Comparison of ENCODE assay signal across 38 cellular contexts in the genomic region with DNA sequence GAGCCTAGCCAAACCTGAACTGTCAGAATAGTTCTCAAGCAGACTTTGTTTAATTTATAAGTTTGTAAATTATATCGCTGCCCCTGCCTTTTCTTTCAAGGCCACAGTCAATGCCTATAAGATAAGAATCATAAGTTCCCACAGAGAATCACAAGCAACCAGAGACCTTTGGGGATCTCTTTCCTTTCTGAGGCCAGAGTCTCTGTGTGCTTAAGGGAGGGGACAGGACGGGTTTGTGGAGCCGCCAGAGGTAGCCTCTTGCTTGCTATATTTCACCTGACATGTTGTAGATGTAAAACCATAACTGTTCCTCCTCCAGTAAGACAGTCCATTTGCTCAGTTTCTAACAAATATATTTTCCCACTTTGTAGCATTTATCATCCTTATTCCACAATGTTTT.
"Had no signal": no experiment of that assay in that cellular context is flagged by ENCODE, and none has a peak within 500 bp of the region (broad histone marks: within the 10 kb centered on the region; RNA-seq: fewer than 3 reads in every experiment).

No MANE protein-coding gene starts in this region.

- DNase-seq: activated CD4-positive, alpha-beta memory T cell treated with anti-CD3 and anti-CD28 coated beads, Interleukin-2, amount 10 ng/mL, durations not matched to agents 7 days and 5 days; activated CD4-positive, alpha-beta T cell treated with anti-CD3 and anti-CD28 coated beads for 1 hour; activated CD4-positive, alpha-beta T cell treated with anti-CD3 and anti-CD28 coated beads for 36 hours; activated CD4-positive, alpha-beta T cell treated with anti-CD3 and anti-CD28 coated beads for 48 hours; activated CD4-positive, alpha-beta T cell treated with anti-CD3 and anti-CD28 coated beads, Interleukin-2, amount 50 U/mL, for 48 hours; activated CD4-positive, CD25-positive, alpha-beta regulatory T cell; activated CD8-positive, alpha-beta memory T cell treated with anti-CD3 and anti-CD28 coated beads for 24 hours; activated CD8-positive, alpha-beta memory T cell treated with anti-CD3 and anti-CD28 coated beads, Interleukin-2, amount 10 ng/mL, durations not matched to agents 7 days and 5 days; activated CD8-positive, alpha-beta memory T cell treated with anti-CD3 and anti-CD28 coated beads, Interleukin-2, amount 50 U/mL, for 48 hours; activated CD8-positive, alpha-beta T cell treated with anti-CD3 and anti-CD28 coated beads, Interleukin-2, amount 10 ng/mL, durations not matched to agents 7 days and 5 days; activated effector memory CD4-positive, alpha-beta T cell treated with Interleukin-2 at 50 U/mL for 16 hours; activated gamma-delta T cell; activated naive CD4-positive, alpha-beta T cell treated with anti-CD3 and anti-CD28 coated beads, Interleukin-2, amount 10 ng/mL, durations not matched to agents 7 days and 5 days; activated naive CD4-positive, alpha-beta T cell treated with Interleukin-2 at 50 U/mL for 16 hours; activated naive CD8-positive, alpha-beta T cell treated with anti-CD3 and anti-CD28 coated beads, Interleukin-2, amount 10 ng/mL, durations not matched to agents 7 days and 5 days; activated naive CD8-positive, alpha-beta T cell treated with anti-CD3 and anti-CD28 coated beads, Interleukin-2, amount 50 U/mL, for 24 hours; activated T-cell treated with anti-CD3 and anti-CD28 coated beads, Interleukin-2, amount 50 U/mL, for 24 hours; activated T-cell treated with anti-CD3 and anti-CD28 coated beads, Interleukin-2, amount 50 U/mL, for 48 hours; amygdala; anterior cingulate cortex; caudate nucleus; cerebellar nuclear complex; SW 1271; T-helper 1 cell; T-helper 2 cell; T-helper 9 cell had no signal

- H3K4me1 Mint-ChIP-seq: activated CD4-positive, alpha-beta memory T cell treated with anti-CD3 and anti-CD28 coated beads, Interleukin-2, amount 10 ng/mL, durations not matched to agents 7 days and 5 days; activated CD4-positive, alpha-beta T cell treated with anti-CD3 and anti-CD28 coated beads for 36 hours; activated CD8-positive, alpha-beta memory T cell treated with anti-CD3 and anti-CD28 coated beads, Interleukin-2, amount 10 ng/mL, durations not matched to agents 7 days and 5 days; activated naive CD4-positive, alpha-beta T cell treated with anti-CD3 and anti-CD28 coated beads, Interleukin-2, amount 10 ng/mL, durations not matched to agents 7 days and 5 days; activated naive CD4-positive, alpha-beta T cell treated with anti-CD3 and anti-CD28 coated beads, Interleukin-2, amount 50 U/mL, for 24 hours; activated naive CD8-positive, alpha-beta T cell treated with anti-CD3 and anti-CD28 coated beads, Interleukin-2, amount 10 ng/mL, durations not matched to agents 7 days and 5 days; activated naive CD8-positive, alpha-beta T cell treated with anti-CD3 and anti-CD28 coated beads, Interleukin-2, amount 50 U/mL, for 24 hours; central memory CD8-positive, alpha-beta T cell had no signal

- H3K9me3 ChIP-seq: ascending aorta had no signal

- H3K4me1 ChIP-seq: ascending aorta had no signal

- ATAC-seq: activated CD4-positive, alpha-beta T cell treated with anti-CD3 and anti-CD28 coated beads for 36 hours; activated CD4-positive, CD25-positive, alpha-beta regulatory T cell treated with anti-CD3 and anti-CD28 coated beads, Interleukin-2, amount 50 U/mL, for 24 hours; activated CD8-positive, alpha-beta memory T cell treated with anti-CD3 and anti-CD28 coated beads, Interleukin-2, amount 10 ng/mL, durations not matched to agents 7 days and 5 days; activated CD8-positive, alpha-beta T cell treated with anti-CD3 and anti-CD28 coated beads, Interleukin-2, amount 10 ng/mL, durations not matched to agents 7 days and 5 days; activated naive CD8-positive, alpha-beta T cell treated with anti-CD3 and anti-CD28 coated beads, Interleukin-2, amount 50 U/mL, for 24 hours had no signal

- H3K36me3 ChIP-seq: ascending aorta, cardiac muscle cell had no signal

- H3K36me3 Mint-ChIP-seq: activated CD8-positive, alpha-beta memory T cell treated with anti-CD3 and anti-CD28 coated beads, Interleukin-2, amount 10 ng/mL, durations not matched to agents 7 days and 5 days; activated naive CD4-positive, alpha-beta T cell treated with anti-CD3 and anti-CD28 coated beads, Interleukin-2, amount 10 ng/mL, durations not matched to agents 7 days and 5 days; activated naive CD4-positive, alpha-beta T cell treated with anti-CD3 and anti-CD28 coated beads, Interleukin-2, amount 50 U/mL, for 24 hours; activated naive CD8-positive, alpha-beta T cell; activated naive CD8-positive, alpha-beta T cell treated with anti-CD3 and anti-CD28 coated beads, Interleukin-2, amount 10 ng/mL, durations not matched to agents 7 days and 5 days; brain had no signal

- H3K4me3 ChIP-seq: ascending aorta, cardiac muscle cell had no signal

- FAIRE-seq: bronchial epithelial cell, TTC549 had no signal

- H3K9me3 Mint-ChIP-seq: activated naive CD8-positive, alpha-beta T cell treated with anti-CD3 and anti-CD28 coated beads, Interleukin-2, amount 50 U/mL, for 24 hours had no signal

- H3K27ac Mint-ChIP-seq: activated CD4-positive, alpha-beta memory T cell treated with anti-CD3 and anti-CD28 coated beads, Interleukin-2, amount 10 ng/mL, durations not matched to agents 7 days and 5 days; activated CD4-positive, alpha-beta T cell treated with anti-CD3 and anti-CD28 coated beads for 36 hours; activated CD8-positive, alpha-beta memory T cell treated with anti-CD3 and anti-CD28 coated beads, Interleukin-2, amount 10 ng/mL, durations not matched to agents 7 days and 5 days; activated CD8-positive, alpha-beta T cell treated with anti-CD3 and anti-CD28 coated beads, Interleukin-2, amount 10 ng/mL, durations not matched to agents 7 days and 5 days; activated naive CD4-positive, alpha-beta T cell treated with anti-CD3 and anti-CD28 coated beads, Interleukin-2, amount 10 ng/mL, durations not matched to agents 7 days and 5 days; activated naive CD4-positive, alpha-beta T cell treated with anti-CD3 and anti-CD28 coated beads, Interleukin-2, amount 50 U/mL, for 24 hours; activated naive CD8-positive, alpha-beta T cell; activated naive CD8-positive, alpha-beta T cell treated with anti-CD3 and anti-CD28 coated beads, Interleukin-2, amount 10 ng/mL, durations not matched to agents 7 days and 5 days; activated naive CD8-positive, alpha-beta T cell treated with anti-CD3 and anti-CD28 coated beads, Interleukin-2, amount 50 U/mL, for 24 hours; activated T-cell treated with anti-CD3 and anti-CD28 coated beads, Interleukin-2, amount 50 U/mL, for 24 hours; activated T-helper 2 cell treated with anti-CD3 and anti-CD28 coated beads, Interferon-gamma antibody, Interleukin-2, Interleukin-4, amounts not matched to agents 10 μg/mL and 5 μg/mL and 100 μg/mL, durations not matched to agents 14 hours and 24 hours and 36 hours; brain; T-helper 1 cell treated with Interleukin-12 subunit alpha and Interleukin-12 subunit beta and Interleukin-4 antibody, amounts not matched to agents 30 μg/mL and 1 μg/mL, for 36 hours; T-helper 2 cell treated with Interferon-gamma antibody and Interleukin-4, amounts not matched to agents 5 μg/mL and 100 μg/mL, for 36 hours had no signal

- H3K27ac ChIP-seq: ascending aorta, cardiac muscle cell had no signal

- H3K27me3 ChIP-seq: ascending aorta, cardiac muscle cell had no signal

- H3K27me3 Mint-ChIP-seq: activated CD4-positive, alpha-beta memory T cell treated with anti-CD3 and anti-CD28 coated beads, Interleukin-2, amount 10 ng/mL, durations not matched to agents 7 days and 5 days; activated CD8-positive, alpha-beta memory T cell treated with anti-CD3 and anti-CD28 coated beads, Interleukin-2, amount 10 ng/mL, durations not matched to agents 7 days and 5 days; activated naive CD4-positive, alpha-beta T cell treated with anti-CD3 and anti-CD28 coated beads, Interleukin-2, amount 10 ng/mL, durations not matched to agents 7 days and 5 days; activated naive CD8-positive, alpha-beta T cell treated with anti-CD3 and anti-CD28 coated beads, Interleukin-2, amount 10 ng/mL, durations not matched to agents 7 days and 5 days; activated naive CD8-positive, alpha-beta T cell treated with anti-CD3 and anti-CD28 coated beads, Interleukin-2, amount 50 U/mL, for 24 hours; activated T-cell treated with anti-CD3 and anti-CD28 coated beads, Interleukin-2, amount 50 U/mL, for 24 hours; brain; central memory CD8-positive, alpha-beta T cell had no signal

- H3K4me3 Mint-ChIP-seq: activated CD4-positive, alpha-beta memory T cell treated with anti-CD3 and anti-CD28 coated beads, Interleukin-2, amount 10 ng/mL, durations not matched to agents 7 days and 5 days; activated CD4-positive, alpha-beta T cell treated with anti-CD3 and anti-CD28 coated beads for 36 hours; activated CD8-positive, alpha-beta memory T cell treated with anti-CD3 and anti-CD28 coated beads, Interleukin-2, amount 10 ng/mL, durations not matched to agents 7 days and 5 days; activated CD8-positive, alpha-beta T cell treated with anti-CD3 and anti-CD28 coated beads, Interleukin-2, amount 10 ng/mL, durations not matched to agents 7 days and 5 days; activated naive CD4-positive, alpha-beta T cell treated with anti-CD3 and anti-CD28 coated beads, Interleukin-2, amount 10 ng/mL, durations not matched to agents 7 days and 5 days; activated naive CD4-positive, alpha-beta T cell treated with anti-CD3 and anti-CD28 coated beads, Interleukin-2, amount 50 U/mL, for 24 hours; activated naive CD8-positive, alpha-beta T cell; activated naive CD8-positive, alpha-beta T cell treated with anti-CD3 and anti-CD28 coated beads, Interleukin-2, amount 10 ng/mL, durations not matched to agents 7 days and 5 days; activated naive CD8-positive, alpha-beta T cell treated with anti-CD3 and anti-CD28 coated beads, Interleukin-2, amount 50 U/mL, for 24 hours; activated T-cell treated with anti-CD3 and anti-CD28 coated beads, Interleukin-2, amount 50 U/mL, for 24 hours; brain; central memory CD8-positive, alpha-beta T cell; T-helper 1 cell treated with Interleukin-12 subunit alpha and Interleukin-12 subunit beta and Interleukin-4 antibody, amounts not matched to agents 30 μg/mL and 1 μg/mL, for 36 hours; T-helper 2 cell treated with Interferon-gamma antibody and Interleukin-4, amounts not matched to agents 5 μg/mL and 100 μg/mL, for 36 hours had no signal
